24 cellular contexts compared by ENCODE assay signal in the genomic region with DNA sequence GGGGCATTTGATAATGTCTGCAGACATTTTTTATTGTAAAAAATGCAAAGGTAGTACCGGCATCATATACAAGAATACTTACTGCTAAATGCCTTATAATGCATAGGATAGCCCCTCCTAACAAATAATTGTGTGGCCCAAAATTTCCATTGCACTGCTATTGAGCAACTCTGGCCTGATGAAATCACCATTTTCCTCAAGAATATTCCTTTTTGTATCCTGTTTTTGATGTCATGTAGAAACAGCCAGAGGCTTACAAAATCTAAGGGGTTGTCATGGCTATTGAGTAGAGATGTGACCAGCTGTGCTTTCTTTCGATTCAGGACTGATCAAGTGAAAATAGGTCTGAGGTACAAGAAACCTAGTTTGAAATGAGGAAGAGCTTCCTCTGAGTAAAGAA.
DNase-seq lines count a peak whose midpoint lies in the region; ATAC-seq, FAIRE-seq and TF ChIP-seq lines count a peak whose summit lies in the region.
"Had no signal": no experiment of that assay in that cellular context is flagged by ENCODE, and none has a peak within 500 bp of the region (broad histone marks: within the 10 kb centered on the region; RNA-seq: fewer than 3 reads in every experiment).

No MANE protein-coding gene starts in this region.

- TF ChIP-seq POLR2A in IMR-90 (IDR thresholded peaks at IDR 0.05; ENCODE audit: low read depth, low read length) (no peak), GM12878 (IDR thresholded peaks at IDR 0.05; ENCODE audit: low read depth, low read length) (no peak)

- no peaks in the 10 kb centered on the region for H3K9me1 ChIP-seq in IMR-90 (ENCODE audit: insufficient read depth, low read length)

- SMC1A ChIA-PET in GM12878 (lab: Charles Lee; ENCODE audit: uncharacterized antibody, unreplicated experiment), result interaction anchor here (0.6 to 3.3 kb wide), 2 partner anchors 167 to 1450 kb away, joined by 3 to 20 read pairs; no protein-coding TSS in a partner anchor

- intact Hi-C loops in IMR-90 (cut with micrococcal nuclease), result no loop called here
- intact Hi-C loops in GM12878 (cut with micrococcal nuclease; ENCODE audit: unreplicated experiment), result no loop called here

- BruUV-seq in IMR-90 (replicated peaks; lab: Mats Ljungman, UMichigan) (no TSS peak), GM12878 (replicated peaks; lab: Mats Ljungman, UMichigan) (no TSS peak)

- peak overlapping the region; percentile 93 for H4K8ac ChIP-seq in IMR-90 (ENCODE audit: low read depth in 2 of 2, low read length in 2 of 2)

- peaks cover 5 to 7% of the 10 kb centered on the region in 2 experiments; a peak in 2 of 4 replicates for H3K79me1 ChIP-seq in IMR-90 (ENCODE audit: low read depth in 1 of 2, low read length in 2 of 2)

- no peaks in the 10 kb centered on the region for H3K79me2 ChIP-seq in GM12878 (ENCODE audit: control insufficient read depth, insufficient read depth, low read length)

- H3K9me3 ChIP-seq in IMR-90 (ENCODE audit: control insufficient read depth, insufficient read depth, low read length), result no peaks in the 10 kb centered on the region
- no peaks in the 10 kb centered on the region for H3K9me3 ChIP-seq in GM12878 (replicated peaks; ENCODE audit: control insufficient read depth, insufficient read depth, low read length)
- H3K9me3 ChIP-seq: BE2C had no signal

- TF ChIP-seq CTCF in IMR-90 (conservative IDR thresholded peaks at IDR 0.05; ENCODE audit: low read depth, low read length) (no peak), GM12878 (IDR thresholded peaks at IDR 0.05 in 2 of 3, conservative IDR thresholded peaks at IDR 0.05 in 1 of 3; ENCODE audit: control insufficient read depth in 2 of 3, extremely low read depth in 1 of 3, insufficient read depth in 1 of 3, low read depth in 3 of 3, low read length in 3 of 3) (no peak), fibroblast of pulmonary artery (IDR thresholded peaks at IDR 0.05; ENCODE audit: low read length, missing control alignments) (no peak)

- ATAC-seq in IMR-90 (ENCODE audit: low read depth) (no peak), GM12878 (0 out of 3 replicates have a peak, but pooled peaks have one; percentile 32), GM21515 (IDR thresholded peaks at IDR 0.05; ENCODE audit: unreplicated experiment) (no peak), HG03354 (IDR thresholded peaks at IDR 0.05; ENCODE audit: poor library complexity, severe bottlenecking, unreplicated experiment) (no peak)
- ATAC-seq in activated naive CD4-positive, alpha-beta T cell treated with anti-CD3 and anti-CD28 coated beads, Interleukin-2, amount 50 U/mL, for 72 hours, result no peak
- ATAC-seq: Panc1 had no signal

- H2AK9ac ChIP-seq in IMR-90 (replicated peaks; ENCODE audit: low read depth, low read length, poor library complexity), result no peak overlapping the region

- peak overlapping the region; percentile 85 for H3K4ac ChIP-seq in IMR-90 (ENCODE audit: low read depth, low read length)

- FAIRE-seq in GM12878 (lab: Jason Lieb, UNC), result no peak
- FAIRE-seq: GM12892, HTR-8/SVneo had no signal

- peak overlapping the region; percentile 100 for H2BK5ac ChIP-seq in IMR-90 (ENCODE audit: low read depth, low read length, poor library complexity, severe bottlenecking)

- dilution Hi-C loops in IMR-90 (cut with HindIII; ENCODE audit: low sequenced_read_pairs, unreplicated experiment), result no loop called here

- H3K56ac ChIP-seq in IMR-90 (ENCODE audit: extremely low read depth, insufficient read depth, low read length), result no peak overlapping the region; the same call in 1 of the 2 replicates

- in situ Hi-C loops in IMR-90 (cut with MboI; ENCODE audit: low sequenced_read_pairs) (loop anchor here (25.0 kb wide), 1 partner anchor 1450 kb away; a partner anchor contains a TSS), GM12878 (cut with MboI) (loop anchor here (10.0 kb wide), 1 partner anchor 1458 kb away; a partner anchor contains a TSS)

- no peaks in the 10 kb centered on the region for H4K20me1 ChIP-seq in IMR-90 (ENCODE audit: insufficient read depth, low read length)
- no peaks in the 10 kb centered on the region for H4K20me1 ChIP-seq in GM12878 (ENCODE audit: control insufficient read depth, insufficient read depth)

- H2AK5ac ChIP-seq in IMR-90 (ENCODE audit: low read depth, low read length), result peak overlapping the region; percentile 99; the same call in 1 of the 2 replicates

- POLR2A ChIA-PET in IMR-90 (lab: Charles Lee; ENCODE audit: unreplicated experiment), result no interaction called here
- POLR2A ChIA-PET in GM12878 (lab: Charles Lee), result no interaction called here

- H3K27ac ChIP-seq in IMR-90 (ENCODE audit: insufficient read depth, low read length) (peak overlapping the region; percentile 68; the same call in 1 of the 2 replicates), GM12878 (ENCODE audit: control insufficient read depth, insufficient read depth) (no peak overlapping the region)

- H2BK20ac ChIP-seq in IMR-90 (ENCODE audit: low read depth, low read length), result peak overlapping the region; percentile 98

- peak overlapping the region; percentile 95 for H2BK120ac ChIP-seq in IMR-90 (ENCODE audit: low read depth, low read length)

- H3K23ac ChIP-seq in IMR-90 (ENCODE audit: low read depth, low read length), result no peak overlapping the region

- H2AFZ ChIP-seq in IMR-90 (replicated peaks; ENCODE audit: low read length, poor library complexity) (no peak overlapping the region), GM12878 (ENCODE audit: control insufficient read depth, low read depth, low read length) (no peak overlapping the region)

- no peaks in the 10 kb centered on the region for H3K36me3 Mint-ChIP-seq in activated naive CD4-positive, alpha-beta T cell treated with anti-CD3 and anti-CD28 coated beads, Interleukin-2, amount 50 U/mL, for 72 hours
- H3K36me3 Mint-ChIP-seq: CD14-positive monocyte; CD8-positive, alpha-beta memory T cell had no signal

- H3K27ac Mint-ChIP-seq in activated naive CD4-positive, alpha-beta T cell treated with anti-CD3 and anti-CD28 coated beads, Interleukin-2, amount 50 U/mL, for 72 hours, result no peak overlapping the region
- H3K27ac Mint-ChIP-seq: CD14-positive monocyte; CD8-positive, alpha-beta memory T cell had no signal

- H3K9ac ChIP-seq in IMR-90 (ENCODE audit: low read depth, low read length), result no peak overlapping the region
- no peak overlapping the region for H3K9ac ChIP-seq in GM12878 (ENCODE audit: control insufficient read depth, insufficient read depth, low read length)

- no peaks in the 10 kb centered on the region for H3K36me3 ChIP-seq in IMR-90 (ENCODE audit: control insufficient read depth, insufficient read depth, low read length)
- H3K36me3 ChIP-seq in GM12878 (ENCODE audit: control insufficient read depth in 2 of 2, insufficient read depth in 2 of 2, low read length in 1 of 2), result no peaks in the 10 kb centered on the region
- H3K36me3 ChIP-seq: BE2C had no signal

- RAD21 ChIA-PET in GM12878 (lab: Charles Lee; ENCODE audit: unreplicated experiment), result interaction anchor here (1.0 kb wide), 1 partner anchor 166 kb away, joined by 3 read pairs; no protein-coding TSS in a partner anchor

- peak overlapping the region; percentile 98 for H4K91ac ChIP-seq in IMR-90 (ENCODE audit: insufficient read depth, low read depth, low read length)

- H3K4me2 ChIP-seq in IMR-90 (ENCODE audit: low read depth, low read length) (no peak overlapping the region), GM12878 (ENCODE audit: control insufficient read depth, insufficient read depth) (no peak overlapping the region)

- no peak for TF ChIP-seq EP300 in GM12878 (IDR thresholded peaks at IDR 0.05; ENCODE audit: borderline replicate concordance in 1 of 2, control insufficient read depth in 1 of 2, low read depth in 2 of 2, low read length in 2 of 2)

- TF ChIP-seq RAD21 in IMR-90 (IDR thresholded peaks at IDR 0.05; ENCODE audit: low read length), result no peak
- no peak for TF ChIP-seq RAD21 in GM12878 (IDR thresholded peaks at IDR 0.05; ENCODE audit: insufficient read depth, low read depth, low read length)

- peaks cover 13% of the 10 kb centered on the region for H3K4me1 ChIP-seq in IMR-90 (ENCODE audit: control insufficient read depth, insufficient read depth, low read length)
- no peaks in the 10 kb centered on the region for H3K4me1 ChIP-seq in GM12878 (ENCODE audit: control insufficient read depth, insufficient read depth, low read length)
- H3K4me1 ChIP-seq: BE2C had no signal

- H3K27me3 ChIP-seq in IMR-90 (ENCODE audit: control insufficient read depth, insufficient read depth, low read length) (no peaks in the 10 kb centered on the region), GM12878 (replicated peaks in 1 of 2; ENCODE audit: control insufficient read depth in 2 of 2, insufficient read depth in 2 of 2, low read length in 1 of 2) (no peaks in the 10 kb centered on the region)
- H3K27me3 ChIP-seq: BE2C had no signal

- H2BK15ac ChIP-seq in IMR-90 (ENCODE audit: low read depth, low read length), result peak overlapping the region; percentile 99

- H3K4me3 ChIP-seq in IMR-90 (ENCODE audit: insufficient read depth, low read depth, low read length) (no peak overlapping the region), GM12878 (no peak overlapping the region), fibroblast of pulmonary artery (replicated peaks; ENCODE audit: low read depth, low read length) (no peak overlapping the region)

- peak overlapping the region; percentile 91; the same call in 1 of the 2 replicates for H4K5ac ChIP-seq in IMR-90 (ENCODE audit: low read depth, low read length)

- peak overlapping the region; percentile 100 for H3K18ac ChIP-seq in IMR-90 (ENCODE audit: low read depth, low read length)

- DNase-seq in IMR-90 (no peak), GM12878 (ENCODE audit: low read depth, low spot score) (no peak), fibroblast of pulmonary artery (ENCODE audit: low read depth) (peak; percentile 71), NK-92 (lab: John Stamatoyannopoulos, UW; ENCODE audit: unreplicated experiment) (no peak)
- DNase-seq in activated naive CD4-positive, alpha-beta T cell treated with anti-CD3 and anti-CD28 coated beads, Interleukin-2, amount 50 U/mL, for 72 hours (ENCODE audit: low spot score in 2 of 2), result no peak
- DNase-seq: BE2C; CD8-positive, alpha-beta memory T cell; DMS 273 treated with DMSO at 0.1 percent for 48 hours; DMS79 treated with DMSO at 0.1 percent for 48 hours; GF-D8; H7; KG1; MM.1S; NCI-H2029 treated with DMSO at 0.1 percent for 48 hours; NCI-H446 treated with DMSO at 0.1 percent for 48 hours; NCI-H526; NCI-H82; SHP77 treated with DMSO at 0.1 percent for 48 hours had no signal

- peaks cover 10 to 18% of the 10 kb centered on the region in 2 donors for H3K9me3 Mint-ChIP-seq in activated naive CD4-positive, alpha-beta T cell treated with anti-CD3 and anti-CD28 coated beads, Interleukin-2, amount 50 U/mL, for 72 hours

- CTCF ChIA-PET in IMR-90 (lab: Yijun Ruan, JAX) (no interaction called here), GM12878 (lab: Yijun Ruan, JAX) (interaction anchor here (2.4 to 6.7 kb wide), 3 partner anchors 168 to 1467 kb away, joined by 7 to 86 read pairs (median 29); no protein-coding TSS in a partner anchor)

- peak overlapping the region; percentile 89 for H3K14ac ChIP-seq in IMR-90 (replicated peaks; ENCODE audit: low read depth, low read length)

- WGBS in IMR-90 (ENCODE audit: extremely low coverage in 2 of 2, insufficient read length in 1 of 2), 2 experiments, result 100% methylated on average over 1 of the region's 2 CpGs; no CpG with 5 or more reads in 1 of the 2 experiments
- 2% methylated on average over 2 of the region's 2 CpGs for WGBS in GM12878 (ENCODE audit: insufficient coverage, insufficient replicate concordance, low lambda C conversion rate, missing lambda C conversion rate)
